29 cellular contexts compared by ENCODE assay signal in genomic region chr10:86765548-86765947, GRCh38. TPM values are rescaled to one million over a fixed set of nuclear protein-coding genes. Genes with fewer than 3 reads are reported as not detected.
"Had no signal": no experiment of that assay in that cellular context is flagged by ENCODE, and none has a peak within 500 bp of the region (broad histone marks: within the 10 kb centered on the region; RNA-seq: fewer than 3 reads in every experiment).

No MANE protein-coding gene starts in this region.

- H3K36me3 ChIP-seq: colonic mucosa, esophagus muscularis mucosa, gastroesophageal sphincter, heart left ventricle, lower lobe of right lung, neural progenitor cell, prostate gland, right atrium auricular region, stomach, thyroid gland, vagina had no signal

- ATAC-seq: foreskin keratinocyte; gastroesophageal sphincter; heart left ventricle; left colon; left ventricle myocardium superior; lower lobe of right lung; natural killer cell; sciatic nerve; stimulated activated effector memory CD8-positive, alpha-beta T cell treated with anti-CD3 and anti-CD28 coated beads, Interleukin-12 subunit alpha, Interleukin-12 subunit beta, amount 100 ng/mL, for 72 hours had no signal

- H3K9me3 ChIP-seq: colonic mucosa, esophagus muscularis mucosa, gastroesophageal sphincter, heart left ventricle, lower lobe of right lung, prostate gland, right atrium auricular region, stomach, thyroid gland, vagina had no signal

- H3K27ac Mint-ChIP-seq: dendritic cell treated with granulocyte-macrophage colony-stimulating factor and Interleukin-4, amounts not matched to agents 40 ng/mL and 50 ng/mL, for 4 days; natural killer cell; neural progenitor cell; stimulated activated effector memory CD8-positive, alpha-beta T cell treated with anti-CD3 and anti-CD28 coated beads, Interleukin-12 subunit alpha, Interleukin-12 subunit beta, amount 100 ng/mL, for 72 hours had no signal

- H3K4me3 ChIP-seq: colonic mucosa, esophagus muscularis mucosa, gastroesophageal sphincter, heart left ventricle, hepatocyte, lower lobe of right lung, neural progenitor cell, prostate gland, right atrium auricular region, smooth muscle cell, stomach, thyroid gland, vagina had no signal

- H3K4me1 ChIP-seq: colonic mucosa, prostate gland had no signal

- H3K36me3 Mint-ChIP-seq: natural killer cell; stimulated activated effector memory CD8-positive, alpha-beta T cell treated with anti-CD3 and anti-CD28 coated beads, Interleukin-12 subunit alpha, Interleukin-12 subunit beta, amount 100 ng/mL, for 72 hours had no signal

- H3K27me3 ChIP-seq: colonic mucosa, esophagus muscularis mucosa, foreskin keratinocyte, gastroesophageal sphincter, hepatocyte, neural progenitor cell, right atrium auricular region, stomach, thyroid gland, vagina had no signal

- H3K27ac ChIP-seq: colonic mucosa, foreskin keratinocyte, gastroesophageal sphincter, hepatocyte, lower lobe of right lung, neural progenitor cell, prostate gland, right atrium auricular region, vagina had no signal

- H3K9me3 Mint-ChIP-seq: dendritic cell treated with granulocyte-macrophage colony-stimulating factor and Interleukin-4, amounts not matched to agents 40 ng/mL and 50 ng/mL, for 4 days; natural killer cell; stimulated activated effector memory CD8-positive, alpha-beta T cell treated with anti-CD3 and anti-CD28 coated beads, Interleukin-12 subunit alpha, Interleukin-12 subunit beta, amount 100 ng/mL, for 72 hours had no signal

- H3K4me3 Mint-ChIP-seq: dendritic cell treated with granulocyte-macrophage colony-stimulating factor and Interleukin-4, amounts not matched to agents 40 ng/mL and 50 ng/mL, for 4 days; natural killer cell; neural progenitor cell; stimulated activated effector memory CD8-positive, alpha-beta T cell treated with anti-CD3 and anti-CD28 coated beads, Interleukin-12 subunit alpha, Interleukin-12 subunit beta, amount 100 ng/mL, for 72 hours had no signal

- DNase-seq: colonic mucosa; effector CD8-positive, alpha-beta T cell; foreskin keratinocyte; heart left ventricle; islet precursor cell; kidney glomerular epithelial cell; left colon; left ventricle myocardium superior; lower lobe of right lung; natural killer cell; stimulated activated CD4-positive, alpha-beta T cell treated with anti-CD3 and anti-CD28 coated beads, Interleukin-12 subunit alpha, Interleukin-12 subunit beta, amount 100 ng/mL, for 4 hours; stimulated activated CD4-positive, alpha-beta T cell treated with anti-CD3 and anti-CD28 coated beads, Interleukin-2, amount 100 ng/mL, for 24 hours; stimulated activated CD4-positive, alpha-beta T cell treated with anti-CD3 and anti-CD28 coated beads, Interleukin-4, amount 100 ng/mL, for 24 hours; stimulated activated naive CD4-positive, alpha-beta T cell treated with Interleukin-2 at 50 U/mL for 16 hours; stomach; trophoblast cell had no signal

RNA-seq across cellular contexts. Expression of gene BMPR1A, which starts 9.1 kb away (rescaled TPM):
- total RNA-seq: endothelial cell of umbilical vein had no signal
